24 cellular contexts compared by ENCODE assay signal in the genomic region with DNA sequence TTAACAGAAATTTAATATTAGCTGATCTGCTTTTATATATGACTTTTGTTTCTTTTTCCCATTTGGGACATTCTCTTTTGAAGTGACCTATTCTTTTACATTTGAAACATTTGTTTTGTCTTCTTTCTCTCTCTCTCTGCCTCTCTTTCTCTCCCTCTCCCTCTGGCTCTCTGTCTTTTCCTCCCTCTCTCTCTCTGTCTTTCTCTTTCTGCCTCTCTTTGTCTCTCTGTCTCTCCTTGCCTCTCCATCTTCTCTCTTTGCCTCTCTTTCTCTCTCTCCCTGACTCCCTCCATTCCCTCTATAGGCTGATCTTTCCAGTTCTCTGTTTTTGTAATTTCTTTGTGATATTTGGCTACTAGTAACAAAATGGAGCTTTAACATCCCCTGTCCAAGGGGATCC. TPM values are rescaled to one million over a fixed set of nuclear protein-coding genes. Genes with fewer than 3 reads are reported as not detected.
DNase-seq lines count a peak whose midpoint lies in the region; ATAC-seq, FAIRE-seq and TF ChIP-seq lines count a peak whose summit lies in the region.
"Had no signal": no experiment of that assay in that cellular context is flagged by ENCODE, and none has a peak within 500 bp of the region (broad histone marks: within the 10 kb centered on the region; RNA-seq: fewer than 3 reads in every experiment).

No MANE protein-coding gene starts in this region.

- H3K9ac ChIP-seq in H1 (replicated peaks in 1 of 4; ENCODE audit: extremely low read depth in 1 of 4, low read depth in 3 of 4, low read length in 3 of 4) (no peak overlapping the region; a peak in 1 of 7 replicates), neural progenitor cell (peak overlapping the region; percentile 48), colonic mucosa (ENCODE audit: low read depth in 2 of 2, low read length in 2 of 2) (no peak overlapping the region)
- H3K9ac ChIP-seq: BLaER1 treated with 17β-estradiol and CSF1 and Interleukin-3, amounts not matched to agents 10 nM and 100 nM; GM23248 had no signal

- no peak for TF ChIP-seq EP300 in H1 (IDR thresholded peaks at IDR 0.05; ENCODE audit: borderline replicate concordance in 1 of 2, low read depth in 2 of 2, low read length in 2 of 2)

- no peaks in the 10 kb centered on the region for H3K36me3 ChIP-seq in GM23338 (ENCODE audit: insufficient read depth)
- H3K36me3 ChIP-seq in H1 (ENCODE audit: control insufficient read depth in 2 of 4, insufficient read depth in 4 of 4, low read length in 3 of 4): peaks cover 0 to 4% (median 0%) of the 10 kb centered on the region in 4 experiments; a peak in 2 of 8 replicates
- no peaks in the 10 kb centered on the region for H3K36me3 ChIP-seq in neural progenitor cell
- H3K36me3 ChIP-seq in colonic mucosa: no peaks in the 10 kb centered on the region
- H3K36me3 ChIP-seq: BE2C; BLaER1 treated with 17β-estradiol and CSF1 and Interleukin-3, amounts not matched to agents 10 nM and 100 nM; HAP-1 had no signal

- no peak for TF ChIP-seq CTCF in GM23338 (conservative IDR thresholded peaks at IDR 0.05; ENCODE audit: low read depth in 2 of 2)
- TF ChIP-seq CTCF in H1 (IDR thresholded peaks at IDR 0.05; ENCODE audit: control extremely low read depth in 1 of 3, insufficient read depth in 1 of 3, low read depth in 1 of 3, low read length in 3 of 3): no peak
- TF ChIP-seq CTCF in neural progenitor cell (IDR thresholded peaks at IDR 0.05): no peak
- no peak for TF ChIP-seq CTCF in colonic mucosa (IDR thresholded peaks at IDR 0.05)

- H4K20me1 ChIP-seq in GM23338 (replicated peaks; ENCODE audit: insufficient read depth): no peaks in the 10 kb centered on the region
- peaks cover 0 to 1% of the 10 kb centered on the region in 2 experiments for H4K20me1 ChIP-seq in H1 (replicated peaks in 1 of 2; ENCODE audit: control insufficient read depth in 1 of 2, insufficient read depth in 2 of 2, low read length in 2 of 2)
- peaks cover 30% of the 10 kb centered on the region for H4K20me1 ChIP-seq in neural progenitor cell (ENCODE audit: low read depth)
- H4K20me1 ChIP-seq: BLaER1 treated with 17β-estradiol and CSF1 and Interleukin-3, amounts not matched to agents 10 nM and 100 nM had no signal

- H2BK15ac ChIP-seq in H1 (ENCODE audit: low read length): no peak overlapping the region

- H3K4me1 Mint-ChIP-seq in GM23338 (peaks cover 20% of the 10 kb centered on the region), neural progenitor cell (peaks cover 8% of the 10 kb centered on the region)
- H3K4me1 Mint-ChIP-seq: CD14-positive monocyte had no signal

- H2BK5ac ChIP-seq in H1 (ENCODE audit: low read depth, low read length): no peak overlapping the region

- H3F3A ChIP-seq in GM23338 (replicated peaks; ENCODE audit: low read depth) (no peaks in the 10 kb centered on the region), neural progenitor cell (ENCODE audit: low read depth) (peaks cover 52% of the 10 kb centered on the region)

- H3K9me2 ChIP-seq in GM23338 (ENCODE audit: insufficient read depth): no peaks in the 10 kb centered on the region

- POLR2A ChIA-PET in H1 (lab: Charles Lee; ENCODE audit: partially characterized antibody): interaction anchor here (1.4 kb wide), 1 partner anchor 19 kb away, joined by 3 read pairs; no protein-coding TSS in a partner anchor

- H2AFZ ChIP-seq in GM23338 (peak overlapping the region; percentile 74), H1 (ENCODE audit: low read length) (no peak overlapping the region), neural progenitor cell (replicated peaks) (peak overlapping the region; percentile 38)
- H2AFZ ChIP-seq: GM23248 had no signal

- H3K4me2 ChIP-seq in GM23338: no peak overlapping the region
- peak overlapping the region in 1 of 2 experiments; percentile 46; a peak in 2 of 4 replicates for H3K4me2 ChIP-seq in H1 (ENCODE audit: insufficient read depth in 1 of 2, low read depth in 2 of 2, low read length in 2 of 2)
- peak overlapping the region; percentile 87 for H3K4me2 ChIP-seq in neural progenitor cell
- H3K4me2 ChIP-seq: BLaER1 treated with 17β-estradiol and CSF1 and Interleukin-3, amounts not matched to agents 10 nM and 100 nM had no signal

- H3K18ac ChIP-seq in H1 (ENCODE audit: extremely low read depth, low read length): no peak overlapping the region

- no peak for FAIRE-seq in H1 (lab: Jason Lieb, UNC)
- FAIRE-seq: A204.1, D721Med, G401.6, GM12892, H54 had no signal

- H3K4me3 Mint-ChIP-seq in GM23338 (no peak overlapping the region), neural progenitor cell (no peak overlapping the region)
- H3K4me3 Mint-ChIP-seq: CD14-positive monocyte; CD4-positive, alpha-beta T cell; CD8-positive, alpha-beta memory T cell had no signal

- no peak overlapping the region for H3K23ac ChIP-seq in H1 (ENCODE audit: insufficient read length)

- H2AK5ac ChIP-seq in H1 (ENCODE audit: low read depth, low read length): no peak overlapping the region

- H4K5ac ChIP-seq in H1 (ENCODE audit: insufficient read length, low read depth, low read length): no peak overlapping the region

- no peak overlapping the region for H4K91ac ChIP-seq in H1 (replicated peaks; ENCODE audit: insufficient read length, low read length)

- H3K36me3 Mint-ChIP-seq in GM23338 (ENCODE audit: low read depth) (peaks cover 13% of the 10 kb centered on the region), neural progenitor cell (peaks cover 2% of the 10 kb centered on the region)
- H3K36me3 Mint-ChIP-seq: CD8-positive, alpha-beta memory T cell had no signal

- H2BK120ac ChIP-seq in H1 (replicated peaks; ENCODE audit: low read depth, low read length): no peak overlapping the region

- H3K4me3 ChIP-seq in GM23338 (no peak overlapping the region), H1 (ENCODE audit: extremely low read depth in 1 of 4, insufficient read depth in 2 of 4, low read depth in 3 of 4, low read length in 4 of 4) (peak overlapping the region in 3 of 4 experiments; percentile 19 to 66 (median 35); a peak in 4 of 8 replicates), neural progenitor cell (peak overlapping the region; percentile 44), colonic mucosa (no peak overlapping the region)
- H3K4me3 ChIP-seq: BLaER1 treated with 17β-estradiol and CSF1 and Interleukin-3, amounts not matched to agents 10 nM and 100 nM; GM23248; HAP-1 had no signal

- no peaks in the 10 kb centered on the region for H3K79me2 ChIP-seq in GM23338 (replicated peaks; ENCODE audit: insufficient read depth)
- peaks cover 0 to 6% of the 10 kb centered on the region in 2 experiments; a peak in 2 of 4 replicates for H3K79me2 ChIP-seq in H1 (ENCODE audit: control insufficient read depth in 1 of 2, insufficient read depth in 2 of 2, low read length in 2 of 2)
- H3K79me2 ChIP-seq in neural progenitor cell (ENCODE audit: low read depth): peaks cover 33% of the 10 kb centered on the region

- TF ChIP-seq RAD21 in H1 (IDR thresholded peaks at IDR 0.05 in 1 of 2, conservative IDR thresholded peaks at IDR 0.05 in 1 of 2; ENCODE audit: low read depth in 2 of 2, low read length in 2 of 2): no peak

- ATAC-seq in GM23338 (no peak), GM19351 (IDR thresholded peaks at IDR 0.05; ENCODE audit: unreplicated experiment) (no peak)

- H3K4me1 ChIP-seq in GM23338 (ENCODE audit: insufficient read depth) (peaks cover 22% of the 10 kb centered on the region; the same call in 1 of the 2 replicates), H1 (replicated peaks in 1 of 4; ENCODE audit: control insufficient read depth in 3 of 4, insufficient read depth in 4 of 4, low read length in 3 of 4) (peaks cover 0 to 7% (median 3%) of the 10 kb centered on the region in 4 experiments; a peak in 4 of 7 replicates), neural progenitor cell (peaks cover 20% of the 10 kb centered on the region), colonic mucosa (no peaks in the 10 kb centered on the region)
- H3K4me1 ChIP-seq: HAP-1 had no signal

- peak; percentile 27 for DNase-seq in DMS79 treated with DMSO at 0.1 percent for 48 hours (lab: John Stamatoyannopoulos, UW)
- no peak for DNase-seq in DMS79 (lab: John Stamatoyannopoulos, UW)
- DNase-seq in GM23338 (ENCODE audit: low spot score): no peak
- DNase-seq in H1 (ENCODE audit: low read depth in 1 of 2, low spot score in 2 of 2): no peak
- DNase-seq in neural progenitor cell (ENCODE audit: low spot score): no peak
- DNase-seq in NCI-H2107 treated with DMSO at 0.1 percent for 48 hours (lab: John Stamatoyannopoulos, UW; ENCODE audit: unreplicated experiment): no peak
- no peak for DNase-seq in colonic mucosa
- DNase-seq: BE2C; CD4-positive, alpha-beta T cell; CD8-positive, alpha-beta memory T cell; DMS 273 treated with DMSO at 0.1 percent for 48 hours; DND-41; GM23248 had no signal

- H3K27me3 Mint-ChIP-seq in GM23338 (ENCODE audit: insufficient read depth, low read depth, poor library complexity): peaks cover 5% of the 10 kb centered on the region
- H3K27me3 Mint-ChIP-seq in neural progenitor cell (ENCODE audit: insufficient read depth, low read depth): peaks cover 6% of the 10 kb centered on the region

- no peak overlapping the region for H2BK12ac ChIP-seq in H1 (ENCODE audit: low read depth, low read length)

- H2BK20ac ChIP-seq in H1 (ENCODE audit: low read length): no peak overlapping the region

- no peak overlapping the region for H3K56ac ChIP-seq in H1 (replicated peaks; ENCODE audit: insufficient read length, low read depth, low read length)

- H3K27ac Mint-ChIP-seq in GM23338: no peak overlapping the region
- no peak overlapping the region for H3K27ac Mint-ChIP-seq in neural progenitor cell
- H3K27ac Mint-ChIP-seq: CD14-positive monocyte; CD4-positive, alpha-beta T cell; CD8-positive, alpha-beta memory T cell had no signal

- intact Hi-C loops in colonic mucosa (cut with DNase I): no loop called here

- H3K27me3 ChIP-seq in GM23338 (ENCODE audit: insufficient read depth): no peaks in the 10 kb centered on the region
- H3K27me3 ChIP-seq in H1 (replicated peaks in 1 of 4; ENCODE audit: control insufficient read depth in 3 of 4, extremely low read depth in 1 of 4, insufficient read depth in 3 of 4, low read length in 3 of 4): no peaks in the 10 kb centered on the region
- no peaks in the 10 kb centered on the region for H3K27me3 ChIP-seq in neural progenitor cell
- no peaks in the 10 kb centered on the region for H3K27me3 ChIP-seq in colonic mucosa
- H3K27me3 ChIP-seq: BE2C; BLaER1 treated with 17β-estradiol and CSF1 and Interleukin-3, amounts not matched to agents 10 nM and 100 nM had no signal

- H3K9me3 ChIP-seq in H1 (ENCODE audit: insufficient read depth in 2 of 2, low read depth in 1 of 2, low read length in 1 of 2) (no peaks in the 10 kb centered on the region), neural progenitor cell (ENCODE audit: low read depth) (no peaks in the 10 kb centered on the region), colonic mucosa (no peaks in the 10 kb centered on the region)
- H3K9me3 ChIP-seq: BE2C, HAP-1 had no signal

- H3K14ac ChIP-seq in H1 (ENCODE audit: insufficient read length): no peak overlapping the region

- no peak overlapping the region for H3K4ac ChIP-seq in H1 (replicated peaks; ENCODE audit: insufficient read length, low read depth, low read length)

- H3K27ac ChIP-seq in GM23338 (ENCODE audit: low read depth) (no peak overlapping the region), H1 (ENCODE audit: low read depth, low read length) (no peak overlapping the region), neural progenitor cell (peak overlapping the region; percentile 74), colonic mucosa (no peak overlapping the region)
- H3K27ac ChIP-seq: 22Rv1; BLaER1 treated with 17β-estradiol and CSF1 and Interleukin-3, amounts not matched to agents 10 nM and 100 nM; GM23248 had no signal

- CTCF ChIA-PET in H1 (lab: Charles Lee; ENCODE audit: partially characterized antibody): interaction anchor here (0.6 to 6.2 kb wide), 12 partner anchors 8 to 195 kb away, joined by 3 to 46 read pairs (median 3); no protein-coding TSS in a partner anchor

- no peak overlapping the region for H4K8ac ChIP-seq in H1 (ENCODE audit: extremely low read depth, insufficient read depth, low read length)

- H3K79me1 ChIP-seq in H1 (ENCODE audit: low read depth, low read length): no peaks in the 10 kb centered on the region

- H3K9me3 Mint-ChIP-seq in GM23338 (peaks cover 15% of the 10 kb centered on the region), neural progenitor cell (peaks cover 18% of the 10 kb centered on the region)
- H3K9me3 Mint-ChIP-seq: CD4-positive, alpha-beta T cell; CD8-positive, alpha-beta memory T cell had no signal

- no peak; a peak in 1 of 3 replicates for TF ChIP-seq POLR2A in H1 (IDR thresholded peaks at IDR 0.05; ENCODE audit: control extremely low read depth in 1 of 2, low read depth in 2 of 2, low read length in 2 of 2)

- H3K23me2 ChIP-seq in H1 (ENCODE audit: low read depth, low read length): 0 out of 2 replicates have a peak, but pooled peaks cover 2% of the 10 kb centered on the region

RNA-seq across cellular contexts. Expression of gene TULP1, which starts 52.0 kb away (rescaled TPM):
- total RNA-seq in GM23338 (2014; rRNA removed; shearing (Covaris generic)): 1.3 and 3.0 TPM in 2 replicates
- polyA plus RNA-seq in GM23338 (2016; fragmentation: Nextera tagmentation; extraction: Ambion mirVana): 3.8 and 7.1 TPM in 2 replicates
- total RNA-seq in H1 (2021; fragmentation: NEBNext Ultra II Directional; extraction: Animal tissue kit (Norgen Biotek cat#: 25700)): 5.0 and 6.8 TPM in 2 replicates
- polyA plus RNA-seq in H1 (2011; rRNA removed): 3.2 and 4.4 TPM in 2 replicates
- polyA plus RNA-seq in H1 (2011; cell fraction: cytosol; rRNA removed): 4.1 TPM
- 5.5 TPM for polyA plus RNA-seq in H1 (2011; cell fraction: nucleus; rRNA removed)
- 4.6 to 5.8 TPM (median 5.4 TPM) in 4 replicates for polyA plus RNA-seq in H1 (2012, experiment 1 of 2)
- 8.5 TPM for polyA plus RNA-seq in H1 (2012, experiment 2 of 2)
- polyA plus RNA-seq in H1 (2013, experiment 1 of 2): 4.2 TPM
- 4.4 TPM for polyA plus RNA-seq in H1 (2013, experiment 2 of 2)
- polyA minus RNA-seq in H1 (2011; rRNA and poly(A)+ RNA removed): 0.32 and 2.4 TPM in 2 replicates
- 1.9 TPM for polyA minus RNA-seq in H1 (2011; cell fraction: cytosol; rRNA and poly(A)+ RNA removed)
- 4.6 TPM for polyA minus RNA-seq in H1 (2011; cell fraction: nucleus; rRNA and poly(A)+ RNA removed)
- 0.46 TPM in 1 of 2 replicates, not detected in the other for total RNA-seq in neural progenitor cell (ENCODE audit: low replicate concordance)
- not detected for total RNA-seq in colonic mucosa
- total RNA-seq: CD4-positive, alpha-beta T cell; CD8-positive, alpha-beta memory T cell; GM23248 had no signal
- polyA plus RNA-seq: AG04450; CD14-positive monocyte; CD8-positive, alpha-beta memory T cell; GM23248 had no signal

Comparison
In these comparisons a context has a peak if more than half of its experiments do, and no peak if none do; other contexts are left out.
1. H3K4me3 ChIP-seq: peak in H1 (3 of 4) and neural progenitor cell (single experiment); none in GM23338 (single experiment) and colonic mucosa (single experiment).